ENCODE assay signal across 2 cellular contexts in the genomic region with DNA sequence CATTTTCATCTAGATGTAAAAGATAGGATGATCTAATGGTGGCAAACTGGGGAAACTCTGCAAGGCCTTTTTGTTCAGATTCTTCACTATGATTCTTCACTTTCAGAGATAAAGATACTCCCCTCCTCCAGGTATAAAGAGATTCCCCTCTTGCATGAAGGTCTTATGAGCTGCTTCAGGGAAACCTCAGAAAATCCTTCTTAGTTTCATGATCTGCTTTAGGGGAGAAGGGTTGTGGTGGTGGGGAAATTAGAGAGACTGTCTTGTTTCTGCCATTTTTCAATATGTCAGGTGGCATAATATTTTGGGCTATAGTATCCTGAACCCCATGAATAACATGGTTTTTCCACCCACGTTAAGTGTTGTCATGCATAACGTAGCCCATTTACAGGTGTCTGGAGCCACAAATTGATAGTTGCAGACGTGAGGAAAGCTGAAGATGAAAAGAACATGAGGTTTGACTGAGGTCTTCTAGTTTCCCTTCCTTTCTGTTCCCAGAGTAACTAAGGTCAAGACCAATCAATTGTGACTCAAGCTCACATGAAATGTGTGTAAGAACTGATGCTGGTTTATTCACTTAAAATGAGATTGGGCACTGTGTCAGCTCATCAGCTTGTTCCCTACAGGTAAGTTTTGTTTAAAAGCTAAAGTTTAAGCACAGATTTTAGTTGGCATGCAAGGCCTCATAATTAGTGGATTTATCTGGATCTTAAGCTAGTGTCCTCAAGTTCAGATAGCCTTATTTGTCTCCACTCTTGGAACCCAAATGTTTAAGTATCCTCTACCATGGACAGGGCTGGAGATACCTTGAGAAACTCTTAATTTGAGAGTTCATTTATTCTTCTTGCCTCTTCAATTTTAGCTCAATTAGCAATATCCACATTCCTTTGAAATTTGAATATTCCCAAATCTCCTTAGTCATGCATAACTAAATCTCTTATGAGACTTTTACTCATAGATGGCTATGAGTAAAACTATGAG.
TF ChIP-seq lines count a peak whose summit lies in the region.

No MANE protein-coding gene starts in this region.

TF ChIP-seq in GM23338, 12 proteins besides CTCF, POLR2A, EP300 and RAD21 (continued from another document):
- TF ChIP-seq, protein P1, sequence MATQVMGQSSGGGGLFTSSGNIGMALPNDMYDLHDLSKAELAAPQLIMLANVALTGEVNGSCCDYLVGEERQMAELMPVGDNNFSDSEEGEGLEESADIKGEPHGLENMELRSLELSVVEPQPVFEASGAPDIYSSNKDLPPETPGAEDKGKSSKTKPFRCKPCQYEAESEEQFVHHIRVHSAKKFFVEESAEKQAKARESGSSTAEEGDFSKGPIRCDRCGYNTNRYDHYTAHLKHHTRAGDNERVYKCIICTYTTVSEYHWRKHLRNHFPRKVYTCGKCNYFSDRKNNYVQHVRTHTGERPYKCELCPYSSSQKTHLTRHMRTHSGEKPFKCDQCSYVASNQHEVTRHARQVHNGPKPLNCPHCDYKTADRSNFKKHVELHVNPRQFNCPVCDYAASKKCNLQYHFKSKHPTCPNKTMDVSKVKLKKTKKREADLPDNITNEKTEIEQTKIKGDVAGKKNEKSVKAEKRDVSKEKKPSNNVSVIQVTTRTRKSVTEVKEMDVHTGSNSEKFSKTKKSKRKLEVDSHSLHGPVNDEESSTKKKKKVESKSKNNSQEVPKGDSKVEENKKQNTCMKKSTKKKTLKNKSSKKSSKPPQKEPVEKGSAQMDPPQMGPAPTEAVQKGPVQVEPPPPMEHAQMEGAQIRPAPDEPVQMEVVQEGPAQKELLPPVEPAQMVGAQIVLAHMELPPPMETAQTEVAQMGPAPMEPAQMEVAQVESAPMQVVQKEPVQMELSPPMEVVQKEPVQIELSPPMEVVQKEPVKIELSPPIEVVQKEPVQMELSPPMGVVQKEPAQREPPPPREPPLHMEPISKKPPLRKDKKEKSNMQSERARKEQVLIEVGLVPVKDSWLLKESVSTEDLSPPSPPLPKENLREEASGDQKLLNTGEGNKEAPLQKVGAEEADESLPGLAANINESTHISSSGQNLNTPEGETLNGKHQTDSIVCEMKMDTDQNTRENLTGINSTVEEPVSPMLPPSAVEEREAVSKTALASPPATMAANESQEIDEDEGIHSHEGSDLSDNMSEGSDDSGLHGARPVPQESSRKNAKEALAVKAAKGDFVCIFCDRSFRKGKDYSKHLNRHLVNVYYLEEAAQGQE (IDR thresholded peaks at IDR 0.05; ENCODE audit: unreplicated experiment), result peak; percentile 54

TF ChIP-seq in Ishikawa, 13 proteins besides CTCF, POLR2A, EP300 and RAD21:
- TF ChIP-seq, protein P1 (IDR thresholded peaks at IDR 0.05; ENCODE audit: low read depth), result peak; percentile 47; the same call in 1 of the 2 replicates
- TF ChIP-seq, protein P2, sequence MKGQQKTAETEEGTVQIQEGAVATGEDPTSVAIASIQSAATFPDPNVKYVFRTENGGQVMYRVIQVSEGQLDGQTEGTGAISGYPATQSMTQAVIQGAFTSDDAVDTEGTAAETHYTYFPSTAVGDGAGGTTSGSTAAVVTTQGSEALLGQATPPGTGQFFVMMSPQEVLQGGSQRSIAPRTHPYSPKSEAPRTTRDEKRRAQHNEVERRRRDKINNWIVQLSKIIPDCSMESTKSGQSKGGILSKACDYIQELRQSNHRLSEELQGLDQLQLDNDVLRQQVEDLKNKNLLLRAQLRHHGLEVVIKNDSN (IDR thresholded peaks at IDR 0.05), result no peak
